ENCODE assay signal across 8 cellular contexts in the genomic region with DNA sequence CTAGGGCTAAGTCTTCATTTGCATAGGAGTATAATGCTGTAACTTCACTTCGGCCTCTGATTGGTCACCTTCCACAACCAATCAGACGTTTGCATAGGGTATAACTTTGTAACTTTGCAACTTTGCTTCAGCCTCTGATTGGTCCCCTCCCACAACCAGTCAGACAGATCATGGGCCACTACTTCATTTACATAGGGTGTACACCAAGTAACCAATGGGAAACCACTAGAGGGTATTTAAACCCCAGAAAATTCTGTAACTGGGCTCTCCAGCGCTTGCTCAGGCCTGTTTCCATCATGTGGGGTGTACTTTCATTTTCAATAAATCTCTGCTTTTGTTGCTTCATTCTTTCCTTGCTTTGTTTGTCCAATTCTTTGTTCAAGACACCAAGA. TPM values are rescaled to one million over a fixed set of nuclear protein-coding genes. Genes with fewer than 3 reads are reported as not detected.
DNase-seq lines count a peak whose midpoint lies in the region; ATAC-seq and TF ChIP-seq lines count a peak whose summit lies in the region.
"Not testable (repeated sequence)": the region's sequence is repeated elsewhere in the genome, so short reads cannot be mapped to it uniquely, and the experiment has no call there.

No MANE protein-coding gene starts in this region.

- peaks cover 54% of the 10 kb centered on the region for H3K4me1 Mint-ChIP-seq in T-helper 1 cell treated with Interleukin-12 subunit alpha and Interleukin-12 subunit beta and Interleukin-4 antibody, amounts not matched to agents 30 μg/mL and 1 μg/mL, for 36 hours (ENCODE audit: low read depth)
- peaks cover 54% of the 10 kb centered on the region for H3K4me1 Mint-ChIP-seq in activated T-helper 2 cell treated with anti-CD3 and anti-CD28 coated beads, Interferon-gamma antibody, Interleukin-2, Interleukin-4, amounts not matched to agents 10 μg/mL and 5 μg/mL and 100 μg/mL, durations not matched to agents 14 hours and 24 hours and 36 hours (ENCODE audit: low read depth)
- H3K4me1 Mint-ChIP-seq in central memory CD8-positive, alpha-beta T cell, result peaks cover 25% of the 10 kb centered on the region
- peaks cover 34% of the 10 kb centered on the region for H3K4me1 Mint-ChIP-seq in osteocyte (ENCODE audit: unreplicated experiment)

- not testable (repeated sequence) for H3K27me3 ChIP-seq in AG04450 (ENCODE audit: control insufficient read depth, insufficient read depth, low read length); GM23248 (replicated peaks; ENCODE audit: insufficient read depth); foreskin keratinocyte

- CTCF ChIA-PET in AG04450 (lab: Charles Lee), result interaction anchor here (1.1 to 1.7 kb wide), 2 partner anchors 10 to 17 kb away, joined by 3 to 5 read pairs; a partner anchor contains a TSS

- TF ChIP-seq POLR2A in NB4 (IDR thresholded peaks at IDR 0.05; ENCODE audit: extremely low read depth, insufficient read length), result not testable (repeated sequence)

- H3K4me2 ChIP-seq in GM23248 (ENCODE audit: unreplicated experiment), result peak overlapping the region; percentile 83

- H3K9me2 ChIP-seq in GM23248 (ENCODE audit: insufficient read depth), result not testable (repeated sequence)

- TF ChIP-seq CTCF in AG04450 (IDR thresholded peaks at IDR 0.05; ENCODE audit: low read depth, low read length); NB4 (IDR thresholded peaks at IDR 0.05; ENCODE audit: low read depth, low read length); osteocyte (IDR thresholded peaks at IDR 0.05): not testable (repeated sequence)
- peak; percentile 10 for TF ChIP-seq CTCF in foreskin keratinocyte (conservative IDR thresholded peaks at IDR 0.05)

- H3K27me3 Mint-ChIP-seq in T-helper 1 cell treated with Interleukin-12 subunit alpha and Interleukin-12 subunit beta and Interleukin-4 antibody, amounts not matched to agents 30 μg/mL and 1 μg/mL, for 36 hours (ENCODE audit: low read depth); activated T-helper 2 cell treated with anti-CD3 and anti-CD28 coated beads, Interferon-gamma antibody, Interleukin-2, Interleukin-4, amounts not matched to agents 10 μg/mL and 5 μg/mL and 100 μg/mL, durations not matched to agents 14 hours and 24 hours and 36 hours (ENCODE audit: low read depth); central memory CD8-positive, alpha-beta T cell; osteocyte (ENCODE audit: unreplicated experiment): not testable (repeated sequence)

- peak overlapping the region; percentile 81 for H3K27ac ChIP-seq in AG04450 (ENCODE audit: low read depth, low read length)
- H3K27ac ChIP-seq in GM23248, result peak overlapping the region; percentile 66
- H3K27ac ChIP-seq in foreskin keratinocyte, result peak overlapping the region; percentile 31

- H3F3A ChIP-seq in GM23248 (ENCODE audit: insufficient read depth), result peaks cover 51% of the 10 kb centered on the region

- H3K27ac Mint-ChIP-seq in T-helper 1 cell treated with Interleukin-12 subunit alpha and Interleukin-12 subunit beta and Interleukin-4 antibody, amounts not matched to agents 30 μg/mL and 1 μg/mL, for 36 hours, result peak overlapping the region; percentile 65
- H3K27ac Mint-ChIP-seq in activated T-helper 2 cell treated with anti-CD3 and anti-CD28 coated beads, Interferon-gamma antibody, Interleukin-2, Interleukin-4, amounts not matched to agents 10 μg/mL and 5 μg/mL and 100 μg/mL, durations not matched to agents 14 hours and 24 hours and 36 hours, result peak overlapping the region; percentile 76
- H3K27ac Mint-ChIP-seq in central memory CD8-positive, alpha-beta T cell (ENCODE audit: low read depth), result peak overlapping the region; percentile 64
- H3K27ac Mint-ChIP-seq in osteocyte (ENCODE audit: unreplicated experiment), result peak overlapping the region; percentile 20

- 73 to 79% methylated on average over 3 of the region's 3 CpGs for WGBS in GM23248 (ENCODE audit: low coverage in 1 of 2, low lambda C conversion rate in 2 of 2, missing lambda C conversion rate in 2 of 2), 2 experiments

- intact Hi-C loops in activated T-helper 2 cell treated with anti-CD3 and anti-CD28 coated beads, Interferon-gamma antibody, Interleukin-2, Interleukin-4, amounts not matched to agents 10 μg/mL and 5 μg/mL and 100 μg/mL, durations not matched to agents 14 hours and 24 hours and 36 hours (cut with micrococcal nuclease), result not testable (repeated sequence)

- not testable (repeated sequence) for H3K36me3 ChIP-seq in GM23248 (ENCODE audit: low read depth)

- H3K4me1 ChIP-seq in GM23248 (ENCODE audit: insufficient read depth), result peaks cover 48% of the 10 kb centered on the region
- H3K4me1 ChIP-seq in foreskin keratinocyte, result not testable (repeated sequence)

- DNase-seq in AG04450 (ENCODE audit: low read depth, low spot score) (peak; percentile 71), GM23248 (peak; percentile 52), NB4 (ENCODE audit: low read depth) (peak; percentile 40), foreskin keratinocyte (peak; percentile 79 to 85)
- not testable (repeated sequence) for DNase-seq in activated T-helper 2 cell treated with anti-CD3 and anti-CD28 coated beads, Interferon-gamma antibody, Interleukin-2, Interleukin-4, amounts not matched to agents 10 μg/mL and 5 μg/mL and 100 μg/mL, durations not matched to agents 14 hours and 24 hours and 36 hours (ENCODE audit: low spot score); central memory CD8-positive, alpha-beta T cell (ENCODE audit: low spot score in 2 of 2); osteocyte (ENCODE audit: extremely low spot score, unreplicated experiment)

- peak overlapping the region; percentile 61 for H2AFZ ChIP-seq in GM23248

- not testable (repeated sequence) for H4K20me1 ChIP-seq in GM23248 (ENCODE audit: insufficient read depth)

- peak overlapping the region; percentile 58 for H3K4me3 Mint-ChIP-seq in T-helper 1 cell treated with Interleukin-12 subunit alpha and Interleukin-12 subunit beta and Interleukin-4 antibody, amounts not matched to agents 30 μg/mL and 1 μg/mL, for 36 hours
- peak overlapping the region; percentile 38 for H3K4me3 Mint-ChIP-seq in activated T-helper 2 cell treated with anti-CD3 and anti-CD28 coated beads, Interferon-gamma antibody, Interleukin-2, Interleukin-4, amounts not matched to agents 10 μg/mL and 5 μg/mL and 100 μg/mL, durations not matched to agents 14 hours and 24 hours and 36 hours (ENCODE audit: low read depth)
- not testable (repeated sequence) for H3K4me3 Mint-ChIP-seq in central memory CD8-positive, alpha-beta T cell
- peak overlapping the region; percentile 15 for H3K4me3 Mint-ChIP-seq in osteocyte (ENCODE audit: unreplicated experiment)

- not testable (repeated sequence) for H3K9me3 Mint-ChIP-seq in T-helper 1 cell treated with Interleukin-12 subunit alpha and Interleukin-12 subunit beta and Interleukin-4 antibody, amounts not matched to agents 30 μg/mL and 1 μg/mL, for 36 hours; activated T-helper 2 cell treated with anti-CD3 and anti-CD28 coated beads, Interferon-gamma antibody, Interleukin-2, Interleukin-4, amounts not matched to agents 10 μg/mL and 5 μg/mL and 100 μg/mL, durations not matched to agents 14 hours and 24 hours and 36 hours; central memory CD8-positive, alpha-beta T cell; osteocyte (ENCODE audit: unreplicated experiment)

- not testable (repeated sequence) for ATAC-seq in central memory CD8-positive, alpha-beta T cell (replicated peaks; ENCODE audit: extremely low read depth, poor library complexity, severe bottlenecking)
- ATAC-seq in foreskin keratinocyte, result peak; percentile 66

- peak overlapping the region; percentile 42 for H3K9ac ChIP-seq in GM23248

- H3K9me3 ChIP-seq in AG04450 (ENCODE audit: control insufficient read depth, insufficient read depth, low read length), result peaks cover 16% of the 10 kb centered on the region
- not testable (repeated sequence) for H3K9me3 ChIP-seq in GM23248 (ENCODE audit: low read depth)

- peak overlapping the region; percentile 48 for H3K4me3 ChIP-seq in AG04450 (ENCODE audit: low read depth, low read length)
- peak overlapping the region; percentile 53 for H3K4me3 ChIP-seq in GM23248
- not testable (repeated sequence) for H3K4me3 ChIP-seq in NB4 (ENCODE audit: low read depth, low read length)

- not testable (repeated sequence) for H3K36me3 Mint-ChIP-seq in T-helper 1 cell treated with Interleukin-12 subunit alpha and Interleukin-12 subunit beta and Interleukin-4 antibody, amounts not matched to agents 30 μg/mL and 1 μg/mL, for 36 hours (ENCODE audit: low read depth); activated T-helper 2 cell treated with anti-CD3 and anti-CD28 coated beads, Interferon-gamma antibody, Interleukin-2, Interleukin-4, amounts not matched to agents 10 μg/mL and 5 μg/mL and 100 μg/mL, durations not matched to agents 14 hours and 24 hours and 36 hours (ENCODE audit: low read depth); central memory CD8-positive, alpha-beta T cell (ENCODE audit: insufficient read depth); osteocyte (ENCODE audit: unreplicated experiment)

- not testable (repeated sequence) for H3K79me2 ChIP-seq in GM23248 (ENCODE audit: insufficient read depth)

- POLR2A ChIA-PET in AG04450 (lab: Yijun Ruan, JAX), result interaction anchor here (0.9 to 1.5 kb wide), 3 partner anchors 10 to 18 kb away, joined by 4 to 8 read pairs (median 5); no protein-coding TSS in a partner anchor

- in situ Hi-C loops in GM23248 (cut with MboI), result not testable (repeated sequence)

RNA-seq across cellular contexts. Expression of a gene that starts 10.2 kb away (rescaled TPM):
- polyA plus RNA-seq in AG04450 (2011; rRNA removed) (104 and 118 TPM in 2 replicates), GM23248 (2016; fragmentation: Nextera tagmentation; extraction: Ambion mirVana) (140 and 147 TPM in 2 replicates), foreskin keratinocyte (102 and 104 TPM in 2 replicates)
- polyA minus RNA-seq in AG04450 (2011; rRNA and poly(A)+ RNA removed), result 41.8 and 53.8 TPM in 2 replicates
- 30.9 and 33.9 TPM in 2 replicates for total RNA-seq in GM23248 (2014; rRNA removed; shearing (Covaris generic))
- 96.1 and 96.4 TPM in 2 replicates for total RNA-seq in activated T-helper 2 cell treated with anti-CD3 and anti-CD28 coated beads, Interferon-gamma antibody, Interleukin-2, Interleukin-4, amounts not matched to agents 10 μg/mL and 5 μg/mL and 100 μg/mL, durations not matched to agents 14 hours and 24 hours and 36 hours
- total RNA-seq in foreskin keratinocyte (65.3 and 73.6 TPM in 2 replicates), osteocyte (44.0 and 51.9 TPM in 2 replicates)

RNA-seq across cellular contexts. Expression of a gene that starts 11.8 kb away (rescaled TPM):
- polyA plus RNA-seq in AG04450 (2011; rRNA removed) (34.4 and 51.8 TPM in 2 replicates), GM23248 (2016; fragmentation: Nextera tagmentation; extraction: Ambion mirVana) (103 and 106 TPM in 2 replicates), foreskin keratinocyte (154 and 160 TPM in 2 replicates)
- 24.8 and 26.5 TPM in 2 replicates for polyA minus RNA-seq in AG04450 (2011; rRNA and poly(A)+ RNA removed)
- 34.7 and 39.6 TPM in 2 replicates for total RNA-seq in GM23248 (2014; rRNA removed; shearing (Covaris generic))
- 31.6 and 39.9 TPM in 2 replicates for total RNA-seq in activated T-helper 2 cell treated with anti-CD3 and anti-CD28 coated beads, Interferon-gamma antibody, Interleukin-2, Interleukin-4, amounts not matched to agents 10 μg/mL and 5 μg/mL and 100 μg/mL, durations not matched to agents 14 hours and 24 hours and 36 hours
- total RNA-seq in foreskin keratinocyte (68.2 and 84.6 TPM in 2 replicates), osteocyte (31.7 and 35.1 TPM in 2 replicates)

Comparison
In these comparisons a context has a peak if more than half of its experiments do, and no peak if none do; other contexts are left out.
1. H3K27ac ChIP-seq: peak in every context shown above with its lines; median percentile 81 in AG04450; 66 in GM23248; 31 in foreskin keratinocyte.
2. H3K27ac Mint-ChIP-seq: peak in every context shown above with its lines; median percentile 76 in activated T-helper 2 cell treated with anti-CD3 and anti-CD28 coated beads, Interferon-gamma antibody, Interleukin-2, Interleukin-4, amounts not matched to agents 10 μg/mL and 5 μg/mL and 100 μg/mL, durations not matched to agents 14 hours and 24 hours and 36 hours; 65 in T-helper 1 cell treated with Interleukin-12 subunit alpha and Interleukin-12 subunit beta and Interleukin-4 antibody, amounts not matched to agents 30 μg/mL and 1 μg/mL, for 36 hours; 64 in central memory CD8-positive, alpha-beta T cell; 20 in osteocyte.